Comparison of ENCODE assay signal across 9 cellular contexts in the genomic region with DNA sequence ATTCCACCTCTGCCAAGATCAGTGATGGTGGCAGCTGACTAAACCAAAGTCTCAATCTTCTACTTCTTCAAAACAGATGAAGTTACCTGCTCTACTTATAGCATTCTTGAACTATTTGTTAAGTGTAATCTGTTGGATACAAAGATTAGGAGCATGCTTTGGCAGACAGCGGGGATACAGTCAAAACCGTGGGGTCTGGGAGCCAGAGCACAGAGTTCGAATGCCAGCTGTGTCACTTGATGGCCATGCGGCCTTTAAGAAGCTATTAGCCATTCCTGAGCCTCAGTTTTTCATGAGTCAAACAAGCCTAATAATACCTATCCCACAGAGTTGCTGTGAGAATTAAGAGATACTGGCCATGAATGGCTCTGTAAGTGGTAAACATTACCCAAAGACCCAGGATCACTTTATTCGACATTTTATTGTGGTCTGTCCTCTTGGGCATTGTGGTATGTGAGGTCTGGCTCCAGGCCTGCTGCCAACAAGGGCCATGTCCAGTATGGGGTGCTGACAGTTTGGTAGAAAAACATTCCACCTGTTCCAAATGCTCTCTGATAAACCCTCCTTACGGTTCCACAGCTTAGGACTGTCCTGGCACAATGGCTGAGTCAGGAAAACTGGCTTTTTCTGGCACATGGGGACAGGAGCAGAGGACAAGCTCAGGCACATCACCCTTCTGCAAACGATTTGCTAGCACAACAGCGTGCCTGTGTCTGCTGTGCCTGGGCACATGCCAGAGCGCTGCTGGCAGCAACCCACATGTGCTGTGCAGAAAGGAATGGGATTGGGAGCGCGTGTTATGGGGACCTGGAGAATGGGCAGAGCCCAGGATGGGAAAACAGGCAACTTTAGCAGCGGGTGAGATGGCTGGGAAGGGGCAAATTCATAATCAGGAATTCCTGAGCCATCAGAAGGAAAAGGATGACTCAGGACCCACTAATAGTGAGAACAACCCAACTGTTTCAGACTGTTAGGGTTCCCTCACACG. TPM values are rescaled to one million over a fixed set of nuclear protein-coding genes. Genes with fewer than 3 reads are reported as not detected.
DNase-seq lines count a peak whose midpoint lies in the region; ATAC-seq and TF ChIP-seq lines count a peak whose summit lies in the region.
"Had no signal": no experiment of that assay in that cellular context is flagged by ENCODE, and none has a peak within 500 bp of the region (broad histone marks: within the 10 kb centered on the region; RNA-seq: fewer than 3 reads in every experiment).

No MANE protein-coding gene starts in this region.

- no TSS peak for BruUV-seq in Caco-2 (replicated peaks; lab: Mats Ljungman, UMichigan)

- H3K27me3 Mint-ChIP-seq in Caco-2 (ENCODE audit: insufficient read depth, unreplicated experiment) (no peaks in the 10 kb centered on the region), endothelial cell (ENCODE audit: unreplicated experiment) (peaks cover 13% of the 10 kb centered on the region), CD14-positive monocyte (ENCODE audit: low read depth in 3 of 3) (peaks cover 0 to 4% (median 0%) of the 10 kb centered on the region in 3 donors)

- no peaks in the 10 kb centered on the region for H3K9me3 ChIP-seq in Caco-2
- H3K9me3 ChIP-seq: ovary had no signal

- no peak for ATAC-seq in GM18505 (IDR thresholded peaks at IDR 0.05; ENCODE audit: unreplicated experiment)
- ATAC-seq in GM18873 (IDR thresholded peaks at IDR 0.05; ENCODE audit: low FRiP score, unreplicated experiment), result no peak

- H3K4me3 ChIP-seq in Caco-2 (ENCODE audit: low read depth, low read length), result no peak overlapping the region
- H3K4me3 ChIP-seq: ovary had no signal

- H3K27me3 ChIP-seq in Caco-2 (replicated peaks; ENCODE audit: control insufficient read depth, insufficient read depth, low read length), result no peaks in the 10 kb centered on the region
- H3K27me3 ChIP-seq: ovary had no signal

- POLR2A ChIA-PET in Caco-2 (lab: Charles Lee), result interaction anchor here (0.9 to 1.4 kb wide), 2 partner anchors 10 to 147 kb away, joined by 3 read pairs; no protein-coding TSS in a partner anchor

- H3K9me3 Mint-ChIP-seq in Caco-2 (ENCODE audit: unreplicated experiment) (no peaks in the 10 kb centered on the region), endothelial cell (ENCODE audit: unreplicated experiment) (no peaks in the 10 kb centered on the region), CD14-positive monocyte (no peaks in the 10 kb centered on the region)

- H3K36me3 ChIP-seq in Caco-2 (ENCODE audit: control insufficient read depth, insufficient read depth, low read length), result peaks cover 4% of the 10 kb centered on the region; the same call in 1 of the 2 replicates
- H3K36me3 ChIP-seq: ovary had no signal

- H3K4me1 Mint-ChIP-seq in Caco-2 (ENCODE audit: low read depth, unreplicated experiment), result peaks cover 60% of the 10 kb centered on the region
- peaks cover 16% of the 10 kb centered on the region for H3K4me1 Mint-ChIP-seq in endothelial cell (ENCODE audit: unreplicated experiment)
- peaks cover 14% of the 10 kb centered on the region for H3K4me1 Mint-ChIP-seq in CD14-positive monocyte

- H3K4me3 Mint-ChIP-seq in Caco-2 (ENCODE audit: unreplicated experiment) (no peak overlapping the region), endothelial cell (ENCODE audit: unreplicated experiment) (no peak overlapping the region), CD14-positive monocyte (no peak overlapping the region)

- TF ChIP-seq POLR2A in GM18505 (IDR thresholded peaks at IDR 0.05; ENCODE audit: borderline replicate concordance, extremely low read depth, insufficient read depth, insufficient read length), result no peak

- H3K27ac Mint-ChIP-seq in Caco-2 (ENCODE audit: unreplicated experiment), result peak overlapping the region; percentile 54
- H3K27ac Mint-ChIP-seq in endothelial cell (ENCODE audit: unreplicated experiment), result peak overlapping the region; percentile 68
- peak overlapping the region in 3 of 7 donors; percentile 17 to 55 (median 22) for H3K27ac Mint-ChIP-seq in CD14-positive monocyte

- H3K36me3 Mint-ChIP-seq in Caco-2 (ENCODE audit: insufficient read depth, unreplicated experiment) (peaks cover 33% of the 10 kb centered on the region), endothelial cell (ENCODE audit: low read depth, unreplicated experiment) (peaks cover 3% of the 10 kb centered on the region), CD14-positive monocyte (peaks cover 35 to 49% of the 10 kb centered on the region in 2 donors)

- H3K4me1 ChIP-seq in Caco-2, result peaks cover 63% of the 10 kb centered on the region

- CTCF ChIA-PET in Caco-2 (lab: Charles Lee), result interaction anchor here (1.1 to 8.3 kb wide), 11 partner anchors 10 to 163 kb away, joined by 3 to 167 read pairs (median 8); a partner anchor contains a TSS

- TF ChIP-seq CTCF in Caco-2 (IDR thresholded peaks at IDR 0.05; ENCODE audit: insufficient read depth in 1 of 2, low read depth in 1 of 2, low read length in 1 of 2, severe bottlenecking in 1 of 2, unreplicated experiment in 1 of 2), result no peak
- TF ChIP-seq CTCF in endothelial cell (IDR thresholded peaks at IDR 0.05; ENCODE audit: unreplicated experiment), result no peak
- no peak for TF ChIP-seq CTCF in CD14-positive monocyte (IDR thresholded peaks at IDR 0.05)

- DNase-seq in Caco-2 (no peak), NCI-H2196 treated with DMSO at 0.1 percent for 48 hours (lab: John Stamatoyannopoulos, UW; ENCODE audit: unreplicated experiment) (peak; percentile 89), endothelial cell (ENCODE audit: low spot score) (no peak), nucleus accumbens (lab: John Stamatoyannopoulos, UW) (peak in 52 of 56 donors; percentile 3 to 83 (median 54)), CD14-positive monocyte (ENCODE audit: low spot score) (no peak)
- no peak for DNase-seq in activated CD4-positive, alpha-beta T cell treated with anti-CD3 and anti-CD28 coated beads for 48 hours

- intact Hi-C loops in Caco-2 (cut with micrococcal nuclease; ENCODE audit: unreplicated experiment) (loop anchor here (1.0 kb wide), 1 partner anchor 12 kb away; no protein-coding TSS in a partner anchor), CD14-positive monocyte (cut with micrococcal nuclease) (loop anchor here in 1 of 2 donors (10.0 kb wide), 1 partner anchor 137 kb away; no protein-coding TSS in a partner anchor)

RNA-seq across cellular contexts. Expression of a gene that starts 15.7 kb away (rescaled TPM):
- total RNA-seq in Caco-2 (2022) (0.09 TPM in 1 of 2 replicates, not detected in the other), endothelial cell (ENCODE audit: unreplicated experiment) (not detected)
- not detected for polyA plus RNA-seq in CD14-positive monocyte
- total RNA-seq: ovary had no signal
- polyA plus RNA-seq: ovary had no signal

RNA-seq across cellular contexts. Expression of a gene that starts 23.4 kb away (rescaled TPM):
- 403 and 420 TPM in 2 replicates for total RNA-seq in Caco-2 (2022)
- total RNA-seq in endothelial cell (ENCODE audit: unreplicated experiment), result 120 TPM
- 100 to 1,000 TPM; 190 to 222 TPM for polyA plus RNA-seq in CD14-positive monocyte

RNA-seq across cellular contexts. Expression of a gene that starts 30.0 kb away (rescaled TPM):
- total RNA-seq in Caco-2 (2022) (38.8 and 42.3 TPM in 2 replicates), endothelial cell (ENCODE audit: unreplicated experiment) (80.7 TPM)
- polyA plus RNA-seq in CD14-positive monocyte, result 1 to 10 TPM; 9.5 to 9.6 TPM

Comparison
In these comparisons a context has a peak if more than half of its experiments do, and no peak if none do; other contexts are left out.
1. DNase-seq: peak in NCI-H2196 treated with DMSO at 0.1 percent for 48 hours (single experiment) and nucleus accumbens (52 of 56); none in Caco-2 (0 of 2), endothelial cell (single experiment), CD14-positive monocyte (single experiment) and activated CD4-positive, alpha-beta T cell treated with anti-CD3 and anti-CD28 coated beads for 48 hours (single experiment).